1 cellular context compared by ENCODE assay signal in the genomic region with DNA sequence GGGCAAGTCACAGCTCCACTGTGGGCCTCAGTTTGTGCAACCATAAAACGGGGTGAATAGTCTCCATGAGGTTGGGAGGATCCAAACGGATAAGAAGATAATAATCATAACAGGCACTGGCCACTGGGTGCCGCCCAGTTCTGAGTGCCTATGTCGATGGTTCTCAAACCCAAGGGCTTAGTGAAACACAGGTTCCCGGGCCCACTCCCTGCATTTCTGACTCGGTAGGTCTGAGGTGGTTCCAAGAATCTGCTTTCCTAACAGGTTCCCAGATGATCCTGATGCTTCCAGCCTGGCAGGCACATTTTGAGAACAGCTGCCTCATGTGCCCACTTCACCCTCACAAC.
TF ChIP-seq lines count a peak whose summit lies in the region.

No MANE protein-coding gene starts in this region.

TF ChIP-seq in HepG2, 621 proteins besides CTCF, POLR2A, EP300 and RAD21:
- TF ChIP-seq ZNF232 (CRISPR knock-in tag; IDR thresholded peaks at IDR 0.05; ENCODE audit: borderline replicate concordance) (no peak), KLF9 (CRISPR knock-in tag; IDR thresholded peaks at IDR 0.05; ENCODE audit: low read depth) (no peak), NCOA1 (CRISPR knock-in tag; IDR thresholded peaks at IDR 0.05) (no peak), ZFP62 (CRISPR knock-in tag; IDR thresholded peaks at IDR 0.05) (no peak), ZNF3 (CRISPR knock-in tag; IDR thresholded peaks at IDR 0.05) (no peak)
- TF ChIP-seq, protein P1, sequence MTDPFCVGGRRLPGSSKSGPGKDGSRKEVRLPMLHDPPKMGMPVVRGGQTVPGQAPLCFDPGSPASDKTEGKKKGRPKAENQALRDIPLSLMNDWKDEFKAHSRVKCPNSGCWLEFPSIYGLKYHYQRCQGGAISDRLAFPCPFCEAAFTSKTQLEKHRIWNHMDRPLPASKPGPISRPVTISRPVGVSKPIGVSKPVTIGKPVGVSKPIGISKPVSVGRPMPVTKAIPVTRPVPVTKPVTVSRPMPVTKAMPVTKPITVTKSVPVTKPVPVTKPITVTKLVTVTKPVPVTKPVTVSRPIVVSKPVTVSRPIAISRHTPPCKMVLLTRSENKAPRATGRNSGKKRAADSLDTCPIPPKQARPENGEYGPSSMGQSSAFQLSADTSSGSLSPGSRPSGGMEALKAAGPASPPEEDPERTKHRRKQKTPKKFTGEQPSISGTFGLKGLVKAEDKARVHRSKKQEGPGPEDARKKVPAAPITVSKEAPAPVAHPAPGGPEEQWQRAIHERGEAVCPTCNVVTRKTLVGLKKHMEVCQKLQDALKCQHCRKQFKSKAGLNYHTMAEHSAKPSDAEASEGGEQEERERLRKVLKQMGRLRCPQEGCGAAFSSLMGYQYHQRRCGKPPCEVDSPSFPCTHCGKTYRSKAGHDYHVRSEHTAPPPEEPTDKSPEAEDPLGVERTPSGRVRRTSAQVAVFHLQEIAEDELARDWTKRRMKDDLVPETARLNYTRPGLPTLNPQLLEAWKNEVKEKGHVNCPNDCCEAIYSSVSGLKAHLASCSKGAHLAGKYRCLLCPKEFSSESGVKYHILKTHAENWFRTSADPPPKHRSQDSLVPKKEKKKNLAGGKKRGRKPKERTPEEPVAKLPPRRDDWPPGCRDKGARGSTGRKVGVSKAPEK (CRISPR knock-in tag; IDR thresholded peaks at IDR 0.05; ENCODE audit: borderline replicate concordance) = no peak
